Comparison of ENCODE assay signal across 8 cellular contexts in the genomic region with DNA sequence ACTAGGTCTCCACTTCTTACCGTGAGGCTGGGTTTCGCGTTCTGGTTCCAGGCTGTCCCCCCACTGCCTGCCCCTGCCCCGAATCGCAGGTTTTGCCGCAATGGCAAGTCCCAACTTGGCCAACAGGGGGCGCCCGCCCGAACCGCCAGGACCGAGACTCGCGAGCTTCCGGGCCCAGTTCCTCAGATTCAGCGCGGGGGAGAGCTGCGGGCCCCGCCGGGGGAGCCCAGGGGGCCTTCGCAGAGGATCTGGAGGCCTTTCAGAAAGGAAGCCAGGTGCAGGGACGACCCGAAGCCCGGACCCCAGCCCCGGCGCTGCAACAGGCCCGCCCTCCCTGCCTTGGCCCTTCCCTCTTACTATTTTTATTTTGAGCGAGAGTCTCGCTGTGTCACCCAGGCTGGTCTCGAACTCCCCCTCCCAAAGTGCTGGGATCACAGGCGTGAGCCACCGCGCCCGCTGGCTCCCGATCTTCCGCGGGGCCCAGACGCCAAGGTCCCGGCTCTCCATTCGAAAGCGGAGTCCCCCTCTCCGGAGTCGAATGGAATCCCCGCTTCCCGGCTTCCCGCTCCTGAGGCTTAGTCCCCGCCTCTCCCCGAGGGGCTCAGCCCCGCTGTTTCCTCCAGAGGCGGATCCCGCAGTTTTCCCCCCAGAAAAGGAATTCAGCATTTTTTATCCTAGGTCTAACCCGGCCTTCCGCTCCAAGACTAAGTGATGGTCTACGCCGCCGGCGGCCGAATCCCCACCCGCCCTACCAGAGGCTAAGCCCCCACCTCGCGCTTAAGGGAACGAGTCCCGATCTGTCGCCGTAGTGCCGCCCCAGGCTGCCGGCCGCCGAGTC. TPM values are rescaled to one million over a fixed set of nuclear protein-coding genes. Genes with fewer than 3 reads are reported as not detected.
A peak's percentile ranks its signal among the peaks of the same experiment; 100 is the strongest.
DNase-seq lines count a peak whose midpoint lies in the region; ATAC-seq lines count a peak whose summit lies in the region.

No MANE protein-coding gene starts in this region.

- peaks cover 8% of the 10 kb centered on the region for H3K27me3 Mint-ChIP-seq in activated CD8-positive, alpha-beta T cell treated with anti-CD3 and anti-CD28 coated beads, Interleukin-2, amount 10 ng/mL, durations not matched to agents 7 days and 5 days (ENCODE audit: low read depth)

- H3K36me3 Mint-ChIP-seq in activated CD8-positive, alpha-beta T cell treated with anti-CD3 and anti-CD28 coated beads, Interleukin-2, amount 10 ng/mL, durations not matched to agents 7 days and 5 days (ENCODE audit: low read depth): no peaks in the 10 kb centered on the region

- peak overlapping the region; percentile 60 for H3K27ac ChIP-seq in ACC112 (ENCODE audit: low read depth, low read length)
- no peak overlapping the region for H3K27ac ChIP-seq in ectodermal cell (ENCODE audit: insufficient read depth, low read depth, low read length, poor library complexity, severe bottlenecking)

- CTCF ChIA-PET in activated CD8-positive, alpha-beta T cell treated with anti-CD3 and anti-CD28 coated beads, Interleukin-2, amount 10 ng/mL, durations not matched to agents 7 days and 5 days (lab: Charles Lee): interaction anchor here (0.6 to 4.9 kb wide), 24 partner anchors 10 to 617 kb away, joined by 3 to 50 read pairs (median 4); partner anchors contain the start of genes IDH3B, NOP56 and SNRPB

- ATAC-seq in GM18519 (IDR thresholded peaks at IDR 0.05; ENCODE audit: low FRiP score, unreplicated experiment) (peak; percentile 54), HG03439 (IDR thresholded peaks at IDR 0.05; ENCODE audit: unreplicated experiment) (peak; percentile 73)
- peak; percentile 81 for ATAC-seq in activated CD8-positive, alpha-beta T cell treated with anti-CD3 and anti-CD28 coated beads, Interleukin-2, amount 10 ng/mL, durations not matched to agents 7 days and 5 days

- peak overlapping the region; percentile 86 for H3K27ac Mint-ChIP-seq in activated CD8-positive, alpha-beta T cell treated with anti-CD3 and anti-CD28 coated beads, Interleukin-2, amount 10 ng/mL, durations not matched to agents 7 days and 5 days

- peak overlapping the region; percentile 87 for H3K4me3 ChIP-seq in ACC112 (ENCODE audit: low read depth, low read length)
- H3K4me3 ChIP-seq in ectodermal cell (ENCODE audit: insufficient read depth, low read depth, low read length): peak overlapping the region; percentile 65

- DNase-seq in NCI-H774 (lab: John Stamatoyannopoulos, UW) (peak; percentile 67), lung microvascular endothelial cell (ENCODE audit: low read depth in 2 of 2) (peak; percentile 80 to 82)
- DNase-seq in activated CD8-positive, alpha-beta T cell treated with anti-CD3 and anti-CD28 coated beads, Interleukin-2, amount 10 ng/mL, durations not matched to agents 7 days and 5 days: peak; percentile 93
- peak; percentile 83 to 91 (median 84) for DNase-seq in stimulated activated CD4-positive, alpha-beta T cell treated with anti-CD3 and anti-CD28 coated beads, TNF-alpha, amount 100 ng/mL, for 4 hours (ENCODE audit: low read depth in 3 of 3)

- peaks cover 9% of the 10 kb centered on the region for H3K4me1 ChIP-seq in ACC112 (ENCODE audit: control insufficient read depth, insufficient read depth, low read length, unreplicated experiment)
- H3K4me1 ChIP-seq in ectodermal cell (ENCODE audit: control insufficient read depth, insufficient read depth, low read length): no peaks in the 10 kb centered on the region

- no peaks in the 10 kb centered on the region for H3K9me3 Mint-ChIP-seq in activated CD8-positive, alpha-beta T cell treated with anti-CD3 and anti-CD28 coated beads, Interleukin-2, amount 10 ng/mL, durations not matched to agents 7 days and 5 days (ENCODE audit: insufficient read depth)

- H3K27me3 ChIP-seq in ACC112 (ENCODE audit: insufficient read depth, low read length) (peaks cover 2% of the 10 kb centered on the region; the same call in 1 of the 2 replicates), ectodermal cell (ENCODE audit: control insufficient read depth, insufficient read depth, low read length, poor library complexity, severe bottlenecking) (peaks cover 65% of the 10 kb centered on the region)

- H3K4me1 Mint-ChIP-seq in activated CD8-positive, alpha-beta T cell treated with anti-CD3 and anti-CD28 coated beads, Interleukin-2, amount 10 ng/mL, durations not matched to agents 7 days and 5 days (ENCODE audit: low read depth): peaks cover 27% of the 10 kb centered on the region

- H3K9me3 ChIP-seq in ectodermal cell (ENCODE audit: control insufficient read depth, low read length): no peaks in the 10 kb centered on the region

- H3K36me3 ChIP-seq in ACC112 (ENCODE audit: insufficient read depth, low read length): no peaks in the 10 kb centered on the region
- no peaks in the 10 kb centered on the region for H3K36me3 ChIP-seq in ectodermal cell (ENCODE audit: control insufficient read depth, insufficient read depth, low read length)

- 0 to 1% methylated on average over 68 of the region's 68 CpGs for WGBS in ectodermal cell, 2 experiments

- peak overlapping the region; percentile 78 for H2AFZ ChIP-seq in ACC112 (ENCODE audit: low read length, unreplicated experiment)

- no peaks in the 10 kb centered on the region for H3K79me2 ChIP-seq in ACC112 (ENCODE audit: control insufficient read depth, insufficient read depth, low read length, unreplicated experiment)

- H3K4me3 Mint-ChIP-seq in activated CD8-positive, alpha-beta T cell treated with anti-CD3 and anti-CD28 coated beads, Interleukin-2, amount 10 ng/mL, durations not matched to agents 7 days and 5 days: peak overlapping the region; percentile 87

- POLR2A ChIA-PET in activated CD8-positive, alpha-beta T cell treated with anti-CD3 and anti-CD28 coated beads, Interleukin-2, amount 10 ng/mL, durations not matched to agents 7 days and 5 days (lab: Charles Lee): interaction anchor here (0.7 to 2.0 kb wide), 5 partner anchors 15 to 332 kb away, joined by 3 to 8 read pairs (median 6); partner anchors contain the start of gene SNRPB

RNA-seq across cellular contexts. Expression of gene TMC2, which starts 11.7 kb away (rescaled TPM):
- not detected for total RNA-seq in activated CD8-positive, alpha-beta T cell treated with anti-CD3 and anti-CD28 coated beads, Interleukin-2, amount 10 ng/mL, durations not matched to agents 7 days and 5 days
- not detected for polyA plus RNA-seq in ectodermal cell (2013, experiment 1 of 4)
- not detected for polyA plus RNA-seq in ectodermal cell (2013, experiment 2 of 4)
- not detected for polyA plus RNA-seq in ectodermal cell (2013, experiment 3 of 4)
- polyA plus RNA-seq in ectodermal cell (2013, experiment 4 of 4): not detected
- not detected in 2 replicates for total RNA-seq in lung microvascular endothelial cell

RNA-seq across cellular contexts. Expression of gene ZNF343, which starts 15.9 kb away (rescaled TPM):
- 1 to 10 TPM; 8.7 to 9.0 TPM for total RNA-seq in activated CD8-positive, alpha-beta T cell treated with anti-CD3 and anti-CD28 coated beads, Interleukin-2, amount 10 ng/mL, durations not matched to agents 7 days and 5 days
- polyA plus RNA-seq in ectodermal cell (2013, experiment 1 of 4): 11.5 TPM
- 7.0 TPM for polyA plus RNA-seq in ectodermal cell (2013, experiment 2 of 4)
- 4.9 TPM for polyA plus RNA-seq in ectodermal cell (2013, experiment 3 of 4)
- polyA plus RNA-seq in ectodermal cell (2013, experiment 4 of 4): 6.2 TPM
- total RNA-seq in lung microvascular endothelial cell: 4.6 and 7.3 TPM in 2 replicates

RNA-seq across cellular contexts. Expression of gene SNRPB, which starts 54.1 kb away (rescaled TPM):
- 100 to 1,000 TPM; 338 to 339 TPM for total RNA-seq in activated CD8-positive, alpha-beta T cell treated with anti-CD3 and anti-CD28 coated beads, Interleukin-2, amount 10 ng/mL, durations not matched to agents 7 days and 5 days
- polyA plus RNA-seq in ectodermal cell (2013, experiment 1 of 4): 462 TPM
- polyA plus RNA-seq in ectodermal cell (2013, experiment 2 of 4): 416 TPM
- polyA plus RNA-seq in ectodermal cell (2013, experiment 3 of 4): 318 TPM
- 333 TPM for polyA plus RNA-seq in ectodermal cell (2013, experiment 4 of 4)
- 147 and 211 TPM in 2 replicates for total RNA-seq in lung microvascular endothelial cell
